20 cellular contexts compared by ENCODE assay signal in genomic region chr18:35507623-35508022, GRCh38.
"Had no signal": no experiment of that assay in that cellular context is flagged by ENCODE, and none has a peak within 500 bp of the region (broad histone marks: within the 10 kb centered on the region; RNA-seq: fewer than 3 reads in every experiment).

No MANE protein-coding gene starts in this region.

- DNase-seq: activated CD4-positive, alpha-beta T cell treated with anti-CD3 and anti-CD28 coated beads for 1 hour; activated CD4-positive, alpha-beta T cell treated with anti-CD3 and anti-CD28 coated beads, Interleukin-2, amount 50 U/mL, for 4 hours; activated naive CD4-positive, alpha-beta T cell treated with Interleukin-2 at 50 U/mL for 16 hours; activated naive CD8-positive, alpha-beta T cell treated with anti-CD3 and anti-CD28 coated beads, Interleukin-2, amount 10 ng/mL, durations not matched to agents 7 days and 5 days; body of pancreas; caudate nucleus; immature natural killer cell; mesendoderm; naive thymus-derived CD4-positive, alpha-beta T cell; ovary; stimulated activated CD4-positive, alpha-beta T cell treated with anti-CD3 and anti-CD28 coated beads, Interleukin-4, amount 100 ng/mL, for 4 hours; stimulated activated naive B cell treated with anti-CD40 and anti-IgM and Interleukin-4, amounts not matched to agents 10 μg/mL and 1 μg/mL and 100 μg/mL, for 72 hours; SW 1271; T-helper 2 cell; WERI-Rb-1 had no signal

- H3K9ac ChIP-seq: neural progenitor cell had no signal

- H3K36me3 ChIP-seq: neural progenitor cell, ovary, thoracic aorta, WERI-Rb-1 had no signal

- ATAC-seq: body of pancreas; naive thymus-derived CD4-positive, alpha-beta T cell; sciatic nerve; stimulated activated naive B cell treated with anti-CD40 and anti-IgM and Interleukin-4, amounts not matched to agents 10 μg/mL and 1 μg/mL and 100 μg/mL, for 72 hours had no signal

- H3K4me3 ChIP-seq: body of pancreas, neural progenitor cell, ovary, smooth muscle cell, thoracic aorta had no signal

- H3K27ac ChIP-seq: neural progenitor cell, ovary, thoracic aorta, WERI-Rb-1 had no signal

- H3K4me1 Mint-ChIP-seq: activated naive CD8-positive, alpha-beta T cell treated with anti-CD3 and anti-CD28 coated beads, Interleukin-2, amount 10 ng/mL, durations not matched to agents 7 days and 5 days; immature natural killer cell had no signal

- FAIRE-seq: urothelium cell line had no signal

- H3K4me2 ChIP-seq: neural progenitor cell, smooth muscle cell had no signal

- H3K27me3 Mint-ChIP-seq: stimulated activated naive B cell treated with anti-CD40 and anti-IgM and Interleukin-4, amounts not matched to agents 10 μg/mL and 1 μg/mL and 100 μg/mL, for 72 hours had no signal

- H3K9me3 ChIP-seq: body of pancreas, ovary, thoracic aorta had no signal

- H3K4me3 Mint-ChIP-seq: activated naive CD8-positive, alpha-beta T cell treated with anti-CD3 and anti-CD28 coated beads, Interleukin-2, amount 10 ng/mL, durations not matched to agents 7 days and 5 days; immature natural killer cell; naive thymus-derived CD4-positive, alpha-beta T cell; neural progenitor cell; stimulated activated naive B cell treated with anti-CD40 and anti-IgM and Interleukin-4, amounts not matched to agents 10 μg/mL and 1 μg/mL and 100 μg/mL, for 72 hours had no signal

- H3K9me3 Mint-ChIP-seq: activated naive CD8-positive, alpha-beta T cell treated with anti-CD3 and anti-CD28 coated beads, Interleukin-2, amount 10 ng/mL, durations not matched to agents 7 days and 5 days; immature natural killer cell; neural progenitor cell had no signal

- H3K36me3 Mint-ChIP-seq: activated naive CD8-positive, alpha-beta T cell treated with anti-CD3 and anti-CD28 coated beads, Interleukin-2, amount 10 ng/mL, durations not matched to agents 7 days and 5 days; immature natural killer cell; naive thymus-derived CD4-positive, alpha-beta T cell; neural progenitor cell had no signal

- H3K27me3 ChIP-seq: body of pancreas, neural progenitor cell, ovary had no signal

- H3K27ac Mint-ChIP-seq: activated naive CD8-positive, alpha-beta T cell treated with anti-CD3 and anti-CD28 coated beads, Interleukin-2, amount 10 ng/mL, durations not matched to agents 7 days and 5 days; immature natural killer cell; naive thymus-derived CD4-positive, alpha-beta T cell; neural progenitor cell; stimulated activated naive B cell treated with anti-CD40 and anti-IgM and Interleukin-4, amounts not matched to agents 10 μg/mL and 1 μg/mL and 100 μg/mL, for 72 hours had no signal
